In genomic region chr6:31896493-31896855, GRCh38 we compare ENCODE assay signal across 1 cellular context.
TF ChIP-seq lines count a peak whose summit lies in the region.

No MANE protein-coding gene starts in this region.

TF ChIP-seq in H1, 55 proteins besides CTCF, POLR2A, EP300 and RAD21:
- TF ChIP-seq RNF2 (IDR thresholded peaks at IDR 0.05; ENCODE audit: borderline replicate concordance, low read depth, low read length, missing control alignments, poor library complexity, severe bottlenecking) (no peak), TCF12 (IDR thresholded peaks at IDR 0.05; ENCODE audit: low read depth, low read length) (no peak), KDM4A (IDR thresholded peaks at IDR 0.05; ENCODE audit: low read depth, low read length, severe bottlenecking) (no peak), E2F6 (IDR thresholded peaks at IDR 0.05) (no peak)
TF ChIP-seq in H1: peak in this region for 0.
